ENCODE assay signal across 8 cellular contexts in the genomic region with DNA sequence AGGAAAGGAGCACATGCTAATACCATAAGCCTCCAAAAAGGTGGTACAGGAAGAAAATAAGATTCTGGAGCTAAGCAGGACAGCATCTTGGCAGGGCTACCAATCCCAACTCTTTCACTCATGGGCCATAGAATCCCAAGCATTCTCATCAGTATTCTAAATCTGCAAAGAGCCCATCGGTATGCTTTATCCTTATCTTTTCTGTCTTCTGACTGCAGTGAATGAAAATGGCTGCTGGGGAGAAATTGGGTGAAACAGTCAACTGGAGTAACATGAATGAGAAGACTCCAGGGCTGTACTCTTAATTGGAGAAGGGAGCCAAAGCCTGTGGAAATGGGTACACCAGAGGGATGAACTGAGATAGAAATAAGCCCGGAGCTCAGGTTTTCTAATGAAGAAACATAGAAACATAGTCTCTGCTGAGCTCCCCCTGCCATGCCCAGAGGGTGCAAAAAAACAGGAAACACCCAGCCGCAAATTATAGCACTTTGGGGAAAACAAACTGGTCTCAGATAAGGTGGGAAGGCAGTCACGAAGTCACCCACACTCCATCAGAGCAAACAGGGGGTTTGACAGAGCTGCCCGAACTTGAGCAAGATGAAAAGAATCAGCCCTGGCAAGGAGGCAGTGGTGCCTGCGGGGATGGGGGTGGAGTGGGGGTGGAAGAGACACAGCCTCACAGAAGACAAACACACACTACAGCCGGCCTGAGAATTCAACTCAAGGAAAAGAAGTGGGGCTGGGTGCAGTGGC. TPM values are rescaled to one million over a fixed set of nuclear protein-coding genes. Genes with fewer than 3 reads are reported as not detected.
DNase-seq lines count a peak whose midpoint lies in the region; ATAC-seq and TF ChIP-seq lines count a peak whose summit lies in the region.

No MANE protein-coding gene starts in this region.

- peak overlapping the region; percentile 35 for H3K9ac ChIP-seq in DND-41 (ENCODE audit: low read depth, low read length)

- TF ChIP-seq CTCF in DND-41 (IDR thresholded peaks at IDR 0.05; ENCODE audit: borderline replicate concordance, extremely low read depth, low read length, poor library complexity, severe bottlenecking) (no peak), A673 (conservative IDR thresholded peaks at IDR 0.05; ENCODE audit: low read depth, low read length) (no peak)

- DNase-seq in DND-41 (peak; percentile 74), T-helper 17 cell (peak in 1 of 3 donors; percentile 11), A673 (ENCODE audit: low spot score) (no peak), NCI-H2196 (lab: John Stamatoyannopoulos, UW; ENCODE audit: unreplicated experiment) (no peak)
- DNase-seq in activated naive CD4-positive, alpha-beta T cell treated with Interleukin-2 at 50 U/mL for 16 hours: peak; percentile 25

- peak overlapping the region; percentile 61 for H3K27ac Mint-ChIP-seq in T-helper 17 cell

- peak overlapping the region; percentile 83 for H3K4me3 Mint-ChIP-seq in T-helper 17 cell

- peak overlapping the region in 1 of 2 experiments; percentile 42; a peak in 2 of 4 replicates for H3K4me3 ChIP-seq in DND-41 (ENCODE audit: low read depth in 1 of 2, low read length in 2 of 2)
- no peak overlapping the region for H3K4me3 ChIP-seq in skin epidermis
- H3K4me3 ChIP-seq in A673 (ENCODE audit: low read depth, low read length, poor library complexity, severe bottlenecking): no peak overlapping the region

- H3K27me3 Mint-ChIP-seq in T-helper 17 cell: no peaks in the 10 kb centered on the region

- intact Hi-C loops in A673 (cut with micrococcal nuclease; ENCODE audit: unreplicated experiment): no loop called here

- H3K27ac ChIP-seq in DND-41 (ENCODE audit: low read length) (peak overlapping the region; percentile 67), skin epidermis (peak overlapping the region in 15 of 21 experiments; percentile 27 to 85 (median 65)), A673 (ENCODE audit: low read depth, low read length, poor library complexity, severe bottlenecking) (no peak overlapping the region)

- H3K4me1 Mint-ChIP-seq in T-helper 17 cell: peaks cover 30% of the 10 kb centered on the region

- ATAC-seq in DND-41 (ENCODE audit: insufficient read depth, low read depth) (peak; percentile 93), T-helper 17 cell (peak; percentile 72), GM18873 (IDR thresholded peaks at IDR 0.05; ENCODE audit: low FRiP score, unreplicated experiment) (no peak), HG03175 (IDR thresholded peaks at IDR 0.05; ENCODE audit: unreplicated experiment) (no peak)

- H3K36me3 Mint-ChIP-seq in T-helper 17 cell (ENCODE audit: low read depth): peaks cover 2% of the 10 kb centered on the region

- POLR2A ChIA-PET in A673 (lab: Charles Lee; ENCODE audit: low non-redundant PET): no interaction called here

- CTCF ChIA-PET in A673 (lab: Charles Lee): no interaction called here

- H3K4me1 ChIP-seq in DND-41 (ENCODE audit: insufficient read depth, low read length): peaks cover 32% of the 10 kb centered on the region
- H3K4me1 ChIP-seq in A673 (ENCODE audit: insufficient read depth, low read length, poor library complexity, severe bottlenecking): no peaks in the 10 kb centered on the region

- no peaks in the 10 kb centered on the region for H3K9me3 ChIP-seq in DND-41 (ENCODE audit: insufficient read depth, low read length, severe bottlenecking)
- H3K9me3 ChIP-seq in T-helper 17 cell (ENCODE audit: control insufficient read depth, low read length, poor library complexity, severe bottlenecking): no peaks in the 10 kb centered on the region
- H3K9me3 ChIP-seq in A673 (ENCODE audit: low read depth, low read length, poor library complexity, severe bottlenecking): no peaks in the 10 kb centered on the region

- H3K4me2 ChIP-seq in DND-41 (ENCODE audit: insufficient read depth, low read length): peak overlapping the region; percentile 56

- BruUV-seq in A673 (replicated peaks; lab: Mats Ljungman, UMichigan): no TSS peak

- H3K36me3 ChIP-seq in DND-41 (ENCODE audit: insufficient read depth, low read length) (no peaks in the 10 kb centered on the region), A673 (ENCODE audit: insufficient read depth, low read length, poor library complexity, severe bottlenecking) (no peaks in the 10 kb centered on the region)

- H2AFZ ChIP-seq in DND-41 (ENCODE audit: low read depth, low read length): peak overlapping the region; percentile 63

- H3K79me2 ChIP-seq in DND-41 (ENCODE audit: insufficient read depth, low read length): no peaks in the 10 kb centered on the region

- no peaks in the 10 kb centered on the region for H4K20me1 ChIP-seq in DND-41 (ENCODE audit: insufficient read depth, low read length)

- H3K27me3 ChIP-seq in DND-41 (ENCODE audit: insufficient read depth, low read length, poor library complexity) (no peaks in the 10 kb centered on the region), A673 (replicated peaks; ENCODE audit: insufficient read depth, low read depth, low read length, poor library complexity) (no peaks in the 10 kb centered on the region)

RNA-seq across cellular contexts. Expression of a gene that starts 35.4 kb away (rescaled TPM):
- total RNA-seq in T-helper 17 cell (1 to 10 TPM; 6.7 to 8.8 TPM), A673 (2021) (41.3 and 42.4 TPM in 2 replicates)

Comparison
In these comparisons a context has a peak if more than half of its experiments do, and no peak if none do; other contexts are left out.
1. ATAC-seq: peak in DND-41 (single experiment) and T-helper 17 cell (single experiment); none in GM18873 (single experiment) and HG03175 (single experiment).
2. DNase-seq: peak in DND-41 (single experiment) and activated naive CD4-positive, alpha-beta T cell treated with Interleukin-2 at 50 U/mL for 16 hours (single experiment); none in A673 (single experiment) and NCI-H2196 (single experiment).